Comparison of ENCODE assay signal across 10 cellular contexts in the genomic region with DNA sequence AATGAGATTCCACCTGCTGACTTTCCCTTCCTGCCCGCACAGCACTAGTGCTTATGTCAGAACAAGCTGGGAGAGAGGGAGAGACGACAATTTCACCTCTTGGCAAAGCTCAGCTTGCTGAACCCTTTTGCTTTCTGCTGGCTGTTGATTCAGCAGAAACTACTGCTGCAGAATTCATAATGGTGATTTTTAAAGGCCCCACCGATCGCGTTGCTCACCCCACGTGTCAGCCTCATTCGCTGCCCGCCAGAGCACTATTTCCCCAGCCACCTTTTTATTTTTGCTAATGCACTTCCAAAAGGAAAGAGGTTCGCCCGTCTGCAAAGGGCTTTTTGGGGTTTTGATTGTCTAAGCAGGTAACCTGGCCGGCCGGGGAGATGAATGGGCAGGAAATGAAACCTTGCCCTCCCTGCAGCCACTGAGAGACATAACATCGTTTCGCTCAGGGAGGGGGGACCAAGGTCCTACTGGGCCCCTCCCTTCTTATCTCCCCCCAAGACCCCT. TPM values are rescaled to one million over a fixed set of nuclear protein-coding genes. Genes with fewer than 3 reads are reported as not detected.
DNase-seq lines count a peak whose midpoint lies in the region; ATAC-seq, FAIRE-seq and TF ChIP-seq lines count a peak whose summit lies in the region.
"Had no signal": no experiment of that assay in that cellular context is flagged by ENCODE, and none has a peak within 500 bp of the region (broad histone marks: within the 10 kb centered on the region; RNA-seq: fewer than 3 reads in every experiment).

No MANE protein-coding gene starts in this region.

- peak overlapping the region; percentile 85 for H3K4me3 Mint-ChIP-seq in activated CD4-positive, alpha-beta T cell treated with anti-CD3 and anti-CD28 coated beads, Interleukin-2, amount 10 ng/mL, durations not matched to agents 24 days and 14 days
- H3K4me3 Mint-ChIP-seq in activated T-helper 2 cell treated with anti-CD3 and anti-CD28 coated beads, Interferon-gamma antibody, Interleukin-2, Interleukin-4, amounts not matched to agents 10 μg/mL and 5 μg/mL and 100 μg/mL, durations not matched to agents 14 hours and 24 hours and 36 hours (ENCODE audit: low read depth), result peak overlapping the region; percentile 59
- H3K4me3 Mint-ChIP-seq in stimulated activated naive CD8-positive, alpha-beta T cell treated with anti-CD3 and anti-CD28 coated beads, Interleukin-15, Interleukin-2, amounts not matched to agents 100 ng/mL and 50 ng/mL, for 24 hours, result peak overlapping the region; percentile 85

- no peak overlapping the region for H3K9ac ChIP-seq in keratinocyte (ENCODE audit: control insufficient read depth, extremely low read depth, insufficient read depth, low read length)

- no peak overlapping the region for H3K27ac Mint-ChIP-seq in activated CD4-positive, alpha-beta T cell treated with anti-CD3 and anti-CD28 coated beads, Interleukin-2, amount 10 ng/mL, durations not matched to agents 24 days and 14 days
- H3K27ac Mint-ChIP-seq in activated T-helper 2 cell treated with anti-CD3 and anti-CD28 coated beads, Interferon-gamma antibody, Interleukin-2, Interleukin-4, amounts not matched to agents 10 μg/mL and 5 μg/mL and 100 μg/mL, durations not matched to agents 14 hours and 24 hours and 36 hours, result no peak overlapping the region
- no peak overlapping the region for H3K27ac Mint-ChIP-seq in stimulated activated naive CD8-positive, alpha-beta T cell treated with anti-CD3 and anti-CD28 coated beads, Interleukin-15, Interleukin-2, amounts not matched to agents 100 ng/mL and 50 ng/mL, for 24 hours

- H3K27ac ChIP-seq in keratinocyte (ENCODE audit: control insufficient read depth, insufficient read depth, low read length), result no peak overlapping the region
- H3K27ac ChIP-seq: SK-N-MC had no signal

- dilution Hi-C loops in keratinocyte (cut with MboI; ENCODE audit: extremely low pct_ligation_motif_present, low sequenced_read_pairs), result no loop called here

- no peak for ATAC-seq in GM19395 (IDR thresholded peaks at IDR 0.05; ENCODE audit: unreplicated experiment)

- no peaks in the 10 kb centered on the region for H3K36me3 ChIP-seq in keratinocyte (ENCODE audit: control insufficient read depth in 2 of 2, extremely low read depth in 1 of 2, insufficient read depth in 2 of 2, low read length in 2 of 2)

- no peak for FAIRE-seq in keratinocyte (lab: Jason Lieb, UNC)
- FAIRE-seq: G401.6 had no signal

- peaks cover 30% of the 10 kb centered on the region for H3K27me3 ChIP-seq in keratinocyte (ENCODE audit: control insufficient read depth, extremely low read depth, insufficient read depth, low read length)

- H3K9me1 ChIP-seq in keratinocyte (ENCODE audit: control insufficient read depth, extremely low read depth, insufficient read depth, low read length), result no peaks in the 10 kb centered on the region

- H4K20me1 ChIP-seq in keratinocyte (ENCODE audit: control insufficient read depth, extremely low read depth, insufficient read depth, low read length), result no peaks in the 10 kb centered on the region

- no peaks in the 10 kb centered on the region for H3K79me2 ChIP-seq in keratinocyte (ENCODE audit: control insufficient read depth, insufficient read depth, low read length)

- peaks cover 10% of the 10 kb centered on the region for H3K4me1 ChIP-seq in keratinocyte (ENCODE audit: control insufficient read depth, extremely low read depth, insufficient read depth, low read length)

- H3K9me3 ChIP-seq in keratinocyte (ENCODE audit: control insufficient read depth, low read depth, low read length), result no peaks in the 10 kb centered on the region

- peak; percentile 58 for DNase-seq in activated CD4-positive, alpha-beta T cell treated with anti-CD3 and anti-CD28 coated beads, Interleukin-2, amount 10 ng/mL, durations not matched to agents 24 days and 14 days
- DNase-seq in activated CD4-positive, alpha-beta T cell treated with anti-CD3 and anti-CD28 coated beads, Interleukin-2, amount 50 U/mL, for 1 hour, result no peak
- DNase-seq in activated T-helper 2 cell treated with anti-CD3 and anti-CD28 coated beads, Interferon-gamma antibody, Interleukin-2, Interleukin-4, amounts not matched to agents 10 μg/mL and 5 μg/mL and 100 μg/mL, durations not matched to agents 14 hours and 24 hours and 36 hours (ENCODE audit: low spot score), result no peak
- DNase-seq in keratinocyte (ENCODE audit: low read depth, low spot score), result no peak
- no peak for DNase-seq in central memory CD4-positive, alpha-beta T cell
- no peak for DNase-seq in stimulated activated naive CD4-positive, alpha-beta T cell (lab: John Stamatoyannopoulos, UW)

- H3K9me3 Mint-ChIP-seq in activated CD4-positive, alpha-beta T cell treated with anti-CD3 and anti-CD28 coated beads, Interleukin-2, amount 10 ng/mL, durations not matched to agents 24 days and 14 days, result no peaks in the 10 kb centered on the region
- H3K9me3 Mint-ChIP-seq in activated T-helper 2 cell treated with anti-CD3 and anti-CD28 coated beads, Interferon-gamma antibody, Interleukin-2, Interleukin-4, amounts not matched to agents 10 μg/mL and 5 μg/mL and 100 μg/mL, durations not matched to agents 14 hours and 24 hours and 36 hours, result no peaks in the 10 kb centered on the region
- no peaks in the 10 kb centered on the region for H3K9me3 Mint-ChIP-seq in stimulated activated naive CD8-positive, alpha-beta T cell treated with anti-CD3 and anti-CD28 coated beads, Interleukin-15, Interleukin-2, amounts not matched to agents 100 ng/mL and 50 ng/mL, for 24 hours

- H3K27me3 Mint-ChIP-seq in activated CD4-positive, alpha-beta T cell treated with anti-CD3 and anti-CD28 coated beads, Interleukin-2, amount 10 ng/mL, durations not matched to agents 24 days and 14 days, result peaks cover 46% of the 10 kb centered on the region
- peaks cover 61% of the 10 kb centered on the region for H3K27me3 Mint-ChIP-seq in activated T-helper 2 cell treated with anti-CD3 and anti-CD28 coated beads, Interferon-gamma antibody, Interleukin-2, Interleukin-4, amounts not matched to agents 10 μg/mL and 5 μg/mL and 100 μg/mL, durations not matched to agents 14 hours and 24 hours and 36 hours (ENCODE audit: low read depth)
- H3K27me3 Mint-ChIP-seq in stimulated activated naive CD8-positive, alpha-beta T cell treated with anti-CD3 and anti-CD28 coated beads, Interleukin-15, Interleukin-2, amounts not matched to agents 100 ng/mL and 50 ng/mL, for 24 hours, result peaks cover 43% of the 10 kb centered on the region

- intact Hi-C loops in activated CD4-positive, alpha-beta T cell treated with anti-CD3 and anti-CD28 coated beads, Interleukin-2, amount 10 ng/mL, durations not matched to agents 24 days and 14 days (cut with micrococcal nuclease), result loop anchor here (5.0 kb wide), 1 partner anchor 625 kb away; no protein-coding TSS in a partner anchor
- intact Hi-C loops in activated T-helper 2 cell treated with anti-CD3 and anti-CD28 coated beads, Interferon-gamma antibody, Interleukin-2, Interleukin-4, amounts not matched to agents 10 μg/mL and 5 μg/mL and 100 μg/mL, durations not matched to agents 14 hours and 24 hours and 36 hours (cut with micrococcal nuclease), result no loop called here

- peak overlapping the region; percentile 41 to 65 (median 54) for H3K4me3 ChIP-seq in keratinocyte (ENCODE audit: control insufficient read depth in 2 of 3, extremely low read depth in 1 of 3, insufficient read depth in 2 of 3, low read depth in 1 of 3, low read length in 3 of 3)

- H3K4me1 Mint-ChIP-seq in activated CD4-positive, alpha-beta T cell treated with anti-CD3 and anti-CD28 coated beads, Interleukin-2, amount 10 ng/mL, durations not matched to agents 24 days and 14 days, result peaks cover 9% of the 10 kb centered on the region
- H3K4me1 Mint-ChIP-seq in activated T-helper 2 cell treated with anti-CD3 and anti-CD28 coated beads, Interferon-gamma antibody, Interleukin-2, Interleukin-4, amounts not matched to agents 10 μg/mL and 5 μg/mL and 100 μg/mL, durations not matched to agents 14 hours and 24 hours and 36 hours (ENCODE audit: low read depth), result peaks cover 7% of the 10 kb centered on the region
- peaks cover 12% of the 10 kb centered on the region for H3K4me1 Mint-ChIP-seq in stimulated activated naive CD8-positive, alpha-beta T cell treated with anti-CD3 and anti-CD28 coated beads, Interleukin-15, Interleukin-2, amounts not matched to agents 100 ng/mL and 50 ng/mL, for 24 hours (ENCODE audit: low read depth)

- no peak overlapping the region for H2AFZ ChIP-seq in keratinocyte (ENCODE audit: control insufficient read depth, low read length)

- peak overlapping the region; percentile 83 for H3K4me2 ChIP-seq in keratinocyte (ENCODE audit: control insufficient read depth, extremely low read depth, insufficient read depth, low read depth, low read length)

- no peaks in the 10 kb centered on the region for H3K36me3 Mint-ChIP-seq in activated CD4-positive, alpha-beta T cell treated with anti-CD3 and anti-CD28 coated beads, Interleukin-2, amount 10 ng/mL, durations not matched to agents 24 days and 14 days (ENCODE audit: low read depth)
- no peaks in the 10 kb centered on the region for H3K36me3 Mint-ChIP-seq in activated T-helper 2 cell treated with anti-CD3 and anti-CD28 coated beads, Interferon-gamma antibody, Interleukin-2, Interleukin-4, amounts not matched to agents 10 μg/mL and 5 μg/mL and 100 μg/mL, durations not matched to agents 14 hours and 24 hours and 36 hours (ENCODE audit: low read depth)
- H3K36me3 Mint-ChIP-seq in stimulated activated naive CD8-positive, alpha-beta T cell treated with anti-CD3 and anti-CD28 coated beads, Interleukin-15, Interleukin-2, amounts not matched to agents 100 ng/mL and 50 ng/mL, for 24 hours (ENCODE audit: low read depth), result no peaks in the 10 kb centered on the region

- no peak for TF ChIP-seq CTCF in keratinocyte (optimal IDR thresholded peaks at IDR 0.05 in 1 of 3, IDR thresholded peaks at IDR 0.05 in 1 of 3, conservative IDR thresholded peaks at IDR 0.05 in 1 of 3; ENCODE audit: extremely low read depth in 1 of 3, insufficient read depth in 2 of 3, low read length in 3 of 3)

RNA-seq across cellular contexts. Expression of a gene that starts 1.3 kb away (rescaled TPM):
- 0.12 TPM in 1 of 2 replicates, not detected in the other for total RNA-seq in activated CD4-positive, alpha-beta T cell treated with anti-CD3 and anti-CD28 coated beads, Interleukin-2, amount 10 ng/mL, durations not matched to agents 24 days and 14 days
- total RNA-seq in activated T-helper 2 cell treated with anti-CD3 and anti-CD28 coated beads, Interferon-gamma antibody, Interleukin-2, Interleukin-4, amounts not matched to agents 10 μg/mL and 5 μg/mL and 100 μg/mL, durations not matched to agents 14 hours and 24 hours and 36 hours, result 0.34 TPM in 1 of 2 replicates, not detected in the other
- polyA plus RNA-seq in keratinocyte, result 0.33 to 0.42 TPM (median 0.33 TPM) in 3 replicates
- 1.6 TPM for polyA plus RNA-seq in keratinocyte (2011; ENCODE audit: low read depth)
- 0.29 and 0.66 TPM in 2 replicates for polyA plus RNA-seq in keratinocyte (2011; cell fraction: cytosol; rRNA removed)
- polyA plus RNA-seq in keratinocyte (2011; cell fraction: nucleus; rRNA removed), result 0.15 and 0.31 TPM in 2 replicates
- 0.18 and 2.5 TPM in 2 replicates for polyA plus RNA-seq in keratinocyte (2012; ENCODE audit: low replicate concordance)
- 0.35 TPM in 1 of 3 replicates, not detected in the others for polyA minus RNA-seq in keratinocyte
- polyA minus RNA-seq in keratinocyte (2011; cell fraction: cytosol; rRNA and poly(A)+ RNA removed), result not detected
- polyA minus RNA-seq in keratinocyte (2011; cell fraction: nucleus; rRNA and poly(A)+ RNA removed), result 0.32 and 0.78 TPM in 2 replicates
